In the genomic region with DNA sequence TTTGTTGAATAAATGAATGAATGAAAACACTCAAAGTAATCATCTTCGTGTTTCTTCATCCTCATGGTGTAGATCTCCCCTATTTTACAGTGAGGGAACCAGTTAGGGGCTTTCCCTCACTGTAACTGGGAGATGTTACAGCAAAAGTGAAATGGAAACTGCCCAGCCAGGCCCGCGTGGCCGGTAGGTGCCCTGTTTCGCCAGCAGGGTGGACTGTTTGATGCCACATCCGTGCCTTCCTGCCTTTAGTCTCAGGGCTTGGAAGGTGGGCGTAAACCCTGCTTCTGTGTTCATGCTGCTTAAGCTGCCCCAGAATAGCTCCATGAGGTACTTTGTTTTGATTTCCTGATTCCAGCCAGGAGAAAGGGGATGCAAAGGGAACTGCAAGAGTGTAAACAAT, we compare ENCODE assay signal across 1 cellular context.
TF ChIP-seq lines count a peak whose summit lies in the region.

No MANE protein-coding gene starts in this region.

TF ChIP-seq in HCT116, 20 proteins besides CTCF, POLR2A, EP300 and RAD21:
- no peak for TF ChIP-seq CBX3 (IDR thresholded peaks at IDR 0.05; ENCODE audit: low read depth)
TF ChIP-seq in HCT116: peak in this region for 0.
